20 cellular contexts compared by ENCODE assay signal in genomic region chr9:93230185-93230584, GRCh38. TPM values are rescaled to one million over a fixed set of nuclear protein-coding genes. Genes with fewer than 3 reads are reported as not detected.
"Had no signal": no experiment of that assay in that cellular context is flagged by ENCODE, and none has a peak within 500 bp of the region (broad histone marks: within the 10 kb centered on the region; RNA-seq: fewer than 3 reads in every experiment).

No MANE protein-coding gene starts in this region.

- H3K27ac ChIP-seq: adrenal gland had no signal

- DNase-seq: activated CD4-positive, alpha-beta T cell treated with anti-CD3 and anti-CD28 coated beads for 36 hours; activated CD4-positive, alpha-beta T cell treated with anti-CD3 and anti-CD28 coated beads, Interleukin-2, amount 50 U/mL, for 1 hour; activated CD8-positive, alpha-beta memory T cell treated with anti-CD3 and anti-CD28 coated beads, Interleukin-2, amount 50 U/mL, for 4 hours; activated CD8-positive, alpha-beta T cell treated with anti-CD3 and anti-CD28 coated beads for 36 hours; activated naive CD4-positive, alpha-beta T cell treated with anti-CD3 and anti-CD28 coated beads, Interleukin-2, amount 50 U/mL, for 16 hours; activated naive CD8-positive, alpha-beta T cell treated with anti-CD3 and anti-CD28 coated beads, Interleukin-2, amount 10 ng/mL, durations not matched to agents 7 days and 5 days; activated T-cell treated with anti-CD3 and anti-CD28 coated beads, Interleukin-2, amount 50 U/mL, for 1 hour; adrenal gland; Kasumi-1; NCI-H1105 treated with DMSO at 0.1 percent for 48 hours; NCI-H1436 treated with DMSO at 0.1 percent for 48 hours; NCI-H187; NCI-H2081; NCI-H510A treated with DMSO at 0.1 percent for 48 hours; PC-3; SIG-M5; T-helper 17 cell; T-helper 9 cell had no signal

- ATAC-seq: activated CD4-positive, alpha-beta T cell treated with anti-CD3 and anti-CD28 coated beads for 36 hours; activated CD8-positive, alpha-beta T cell treated with anti-CD3 and anti-CD28 coated beads for 36 hours; K562; PC-3; T-helper 17 cell had no signal

- H3K4me3 Mint-ChIP-seq: activated CD4-positive, alpha-beta T cell treated with anti-CD3 and anti-CD28 coated beads for 36 hours; activated CD8-positive, alpha-beta T cell treated with anti-CD3 and anti-CD28 coated beads for 36 hours; activated naive CD8-positive, alpha-beta T cell treated with anti-CD3 and anti-CD28 coated beads, Interleukin-2, amount 10 ng/mL, durations not matched to agents 7 days and 5 days; T-helper 17 cell had no signal

- H3K4me1 ChIP-seq: adrenal gland had no signal

- H3K4me3 ChIP-seq: adrenal gland, breast epithelium, K562 had no signal

- H3K36me3 ChIP-seq: adrenal gland, breast epithelium had no signal

- H3K27ac Mint-ChIP-seq: activated CD4-positive, alpha-beta T cell treated with anti-CD3 and anti-CD28 coated beads for 36 hours; activated CD8-positive, alpha-beta T cell treated with anti-CD3 and anti-CD28 coated beads for 36 hours; activated naive CD8-positive, alpha-beta T cell treated with anti-CD3 and anti-CD28 coated beads, Interleukin-2, amount 10 ng/mL, durations not matched to agents 7 days and 5 days; T-helper 17 cell had no signal

- H3K9me3 ChIP-seq: adrenal gland, breast epithelium had no signal

- H3K9me3 Mint-ChIP-seq: activated CD8-positive, alpha-beta T cell treated with anti-CD3 and anti-CD28 coated beads for 36 hours; activated naive CD8-positive, alpha-beta T cell treated with anti-CD3 and anti-CD28 coated beads, Interleukin-2, amount 10 ng/mL, durations not matched to agents 7 days and 5 days had no signal

- H3K36me3 Mint-ChIP-seq: activated naive CD8-positive, alpha-beta T cell treated with anti-CD3 and anti-CD28 coated beads, Interleukin-2, amount 10 ng/mL, durations not matched to agents 7 days and 5 days had no signal

- H3K27me3 ChIP-seq: adrenal gland, breast epithelium had no signal

RNA-seq across cellular contexts. Expression of gene WNK2, which starts 46.2 kb away (rescaled TPM):
- total RNA-seq: T-helper 17 cell had no signal
